Comparison of ENCODE assay signal across 13 cellular contexts in genomic region chr11:102280237-102280833, GRCh38. TPM values are rescaled to one million over a fixed set of nuclear protein-coding genes. Genes with fewer than 3 reads are reported as not detected.
DNase-seq lines count a peak whose midpoint lies in the region; ATAC-seq and TF ChIP-seq lines count a peak whose summit lies in the region.
"Had no signal": no experiment of that assay in that cellular context is flagged by ENCODE, and none has a peak within 500 bp of the region (broad histone marks: within the 10 kb centered on the region; RNA-seq: fewer than 3 reads in every experiment).

No MANE protein-coding gene starts in this region.

- no peak overlapping the region for H3K4me3 ChIP-seq in RWPE2 (ENCODE audit: severe bottlenecking)
- H3K4me3 ChIP-seq in smooth muscle cell: peak overlapping the region; percentile 21
- H3K4me3 ChIP-seq: thyroid gland had no signal

- intact Hi-C loops in activated naive CD4-positive, alpha-beta T cell treated with anti-CD3 and anti-CD28 coated beads for 36 hours (cut with micrococcal nuclease): loop anchor here (10.0 kb wide), 1 partner anchor 514 kb away; the partner anchor contains the start of gene MMP1
- intact Hi-C loops in activated CD8-positive, alpha-beta T cell treated with anti-CD3 and anti-CD28 coated beads for 36 hours (cut with micrococcal nuclease): no loop called here

- no peaks in the 10 kb centered on the region for H4K20me1 ChIP-seq in smooth muscle cell (ENCODE audit: low read depth)

- no peaks in the 10 kb centered on the region for H3K9me3 ChIP-seq in RWPE2 (ENCODE audit: severe bottlenecking)
- H3K9me3 ChIP-seq in smooth muscle cell (replicated peaks; ENCODE audit: low read depth): no peaks in the 10 kb centered on the region
- H3K9me3 ChIP-seq: thyroid gland had no signal

- H2AFZ ChIP-seq in smooth muscle cell (ENCODE audit: low read depth): no peak overlapping the region

- H3K9ac ChIP-seq in smooth muscle cell (ENCODE audit: low read depth): no peak overlapping the region

- H3K27me3 ChIP-seq in RWPE2 (ENCODE audit: insufficient read depth, poor library complexity, severe bottlenecking) (no peaks in the 10 kb centered on the region), smooth muscle cell (ENCODE audit: low read depth) (no peaks in the 10 kb centered on the region)
- H3K27me3 ChIP-seq: thyroid gland had no signal

- POLR2A ChIA-PET in activated CD8-positive, alpha-beta T cell treated with anti-CD3 and anti-CD28 coated beads for 36 hours (lab: Charles Lee): interaction anchor here (1.0 to 1.2 kb wide), 2 partner anchors 9 to 38 kb away, joined by 3 read pairs; no protein-coding TSS in a partner anchor

- no peak; the same call in 2 of the 3 replicates for ATAC-seq in RWPE2 (ENCODE audit: low read depth)
- peak; percentile 40 for ATAC-seq in left lobe of liver
- no peak for ATAC-seq in GM19455 (IDR thresholded peaks at IDR 0.05; ENCODE audit: unreplicated experiment)
- ATAC-seq in activated CD8-positive, alpha-beta T cell treated with anti-CD3 and anti-CD28 coated beads for 36 hours: no peak

- no peaks in the 10 kb centered on the region for H3K9me3 Mint-ChIP-seq in HFFc6
- H3K9me3 Mint-ChIP-seq in activated naive CD4-positive, alpha-beta T cell treated with anti-CD3 and anti-CD28 coated beads for 36 hours: no peaks in the 10 kb centered on the region
- no peaks in the 10 kb centered on the region for H3K9me3 Mint-ChIP-seq in activated CD8-positive, alpha-beta T cell treated with anti-CD3 and anti-CD28 coated beads for 36 hours
- H3K9me3 Mint-ChIP-seq: activated T-helper 2 cell treated with anti-CD3 and anti-CD28 coated beads, Interferon-gamma antibody, Interleukin-2, Interleukin-4, amounts not matched to agents 10 μg/mL and 5 μg/mL and 100 μg/mL, durations not matched to agents 14 hours and 24 hours and 36 hours had no signal

- H3K79me2 ChIP-seq in smooth muscle cell (ENCODE audit: low read depth): no peaks in the 10 kb centered on the region

- H3K27ac Mint-ChIP-seq in HFFc6: no peak overlapping the region
- H3K27ac Mint-ChIP-seq in activated naive CD4-positive, alpha-beta T cell treated with anti-CD3 and anti-CD28 coated beads for 36 hours: no peak overlapping the region
- H3K27ac Mint-ChIP-seq in activated CD8-positive, alpha-beta T cell treated with anti-CD3 and anti-CD28 coated beads for 36 hours: no peak overlapping the region
- H3K27ac Mint-ChIP-seq: activated T-helper 2 cell treated with anti-CD3 and anti-CD28 coated beads, Interferon-gamma antibody, Interleukin-2, Interleukin-4, amounts not matched to agents 10 μg/mL and 5 μg/mL and 100 μg/mL, durations not matched to agents 14 hours and 24 hours and 36 hours had no signal

- H3F3A ChIP-seq in smooth muscle cell (ENCODE audit: low read depth): no peaks in the 10 kb centered on the region

- H3K4me1 ChIP-seq in RWPE2 (ENCODE audit: insufficient read depth, poor library complexity, severe bottlenecking) (peaks cover 20% of the 10 kb centered on the region), smooth muscle cell (ENCODE audit: low read depth) (peaks cover 9% of the 10 kb centered on the region)
- H3K4me1 ChIP-seq: thyroid gland had no signal

- DNase-seq in HFFc6: no peak
- no peak for DNase-seq in RWPE2 (ENCODE audit: low spot score)
- DNase-seq in left lobe of liver (ENCODE audit: low spot score): no peak
- no peak for DNase-seq in smooth muscle cell (lab: John Stamatoyannopoulos, UW; ENCODE audit: unreplicated experiment)
- no peak for DNase-seq in NCI-H226
- no peak for DNase-seq in activated naive CD4-positive, alpha-beta T cell treated with anti-CD3 and anti-CD28 coated beads for 36 hours
- DNase-seq in activated CD8-positive, alpha-beta T cell treated with anti-CD3 and anti-CD28 coated beads for 36 hours: no peak
- DNase-seq: hypothalamus, midbrain, NCI-H2029, thyroid gland had no signal

- CTCF ChIA-PET in activated naive CD4-positive, alpha-beta T cell treated with anti-CD3 and anti-CD28 coated beads for 36 hours (lab: Charles Lee): interaction anchor here (0.6 to 2.0 kb wide), 6 partner anchors 8 to 333 kb away, joined by 3 to 11 read pairs (median 4); no protein-coding TSS in a partner anchor
- CTCF ChIA-PET in activated CD8-positive, alpha-beta T cell treated with anti-CD3 and anti-CD28 coated beads for 36 hours (lab: Charles Lee): interaction anchor here (0.9 to 3.2 kb wide), 8 partner anchors 9 to 333 kb away, joined by 3 to 23 read pairs (median 6); no protein-coding TSS in a partner anchor

- H3K36me3 ChIP-seq in RWPE2 (ENCODE audit: low read depth) (no peaks in the 10 kb centered on the region), smooth muscle cell (ENCODE audit: low read depth) (no peaks in the 10 kb centered on the region)
- H3K36me3 ChIP-seq: thyroid gland had no signal

- WGBS in smooth muscle cell (ENCODE audit: low lambda C conversion rate): 65% methylated on average over 4 of the region's 4 CpGs

- H3K4me3 Mint-ChIP-seq in HFFc6: peak overlapping the region; percentile 72; the same call in 1 of the 2 replicates
- H3K4me3 Mint-ChIP-seq in activated naive CD4-positive, alpha-beta T cell treated with anti-CD3 and anti-CD28 coated beads for 36 hours: no peak overlapping the region
- H3K4me3 Mint-ChIP-seq in activated CD8-positive, alpha-beta T cell treated with anti-CD3 and anti-CD28 coated beads for 36 hours: no peak overlapping the region

- H3K36me3 Mint-ChIP-seq in HFFc6 (ENCODE audit: low read depth): no peaks in the 10 kb centered on the region
- no peaks in the 10 kb centered on the region for H3K36me3 Mint-ChIP-seq in activated naive CD4-positive, alpha-beta T cell treated with anti-CD3 and anti-CD28 coated beads for 36 hours (ENCODE audit: low read depth)
- no peaks in the 10 kb centered on the region for H3K36me3 Mint-ChIP-seq in activated CD8-positive, alpha-beta T cell treated with anti-CD3 and anti-CD28 coated beads for 36 hours (ENCODE audit: low read depth)

- H3K4me2 ChIP-seq in smooth muscle cell: no peak overlapping the region

- TF ChIP-seq CTCF in HFFc6 (IDR thresholded peaks at IDR 0.05): no peak
- no peak for TF ChIP-seq CTCF in RWPE2 (IDR thresholded peaks at IDR 0.05; ENCODE audit: poor library complexity, severe bottlenecking)
- TF ChIP-seq CTCF in smooth muscle cell (IDR thresholded peaks at IDR 0.05; ENCODE audit: borderline replicate concordance, insufficient read depth, poor library complexity, severe bottlenecking): no peak
- TF ChIP-seq CTCF in activated CD8-positive, alpha-beta T cell treated with anti-CD3 and anti-CD28 coated beads for 36 hours (IDR thresholded peaks at IDR 0.05): no peak

- H3K27ac ChIP-seq in RWPE2 (ENCODE audit: poor library complexity, severe bottlenecking): peak overlapping the region; percentile 38
- no peak overlapping the region for H3K27ac ChIP-seq in smooth muscle cell (ENCODE audit: low read depth)
- H3K27ac ChIP-seq: thyroid gland had no signal

- no peaks in the 10 kb centered on the region for H3K27me3 Mint-ChIP-seq in HFFc6 (ENCODE audit: insufficient read depth)
- H3K27me3 Mint-ChIP-seq in activated naive CD4-positive, alpha-beta T cell treated with anti-CD3 and anti-CD28 coated beads for 36 hours (ENCODE audit: low read depth): peaks cover 6% of the 10 kb centered on the region
- peaks cover 6% of the 10 kb centered on the region for H3K27me3 Mint-ChIP-seq in activated CD8-positive, alpha-beta T cell treated with anti-CD3 and anti-CD28 coated beads for 36 hours

- H3K4me1 Mint-ChIP-seq in HFFc6 (ENCODE audit: low read depth): peaks cover 46% of the 10 kb centered on the region
- peaks cover 7% of the 10 kb centered on the region for H3K4me1 Mint-ChIP-seq in activated naive CD4-positive, alpha-beta T cell treated with anti-CD3 and anti-CD28 coated beads for 36 hours (ENCODE audit: low read depth)
- H3K4me1 Mint-ChIP-seq in activated CD8-positive, alpha-beta T cell treated with anti-CD3 and anti-CD28 coated beads for 36 hours (ENCODE audit: low read depth): peaks cover 13% of the 10 kb centered on the region

RNA-seq across cellular contexts. Expression of gene BIRC3, which starts 36.9 kb away (rescaled TPM):
- total RNA-seq in HFFc6 (2021; fragmentation: NEBNext Ultra II Directional; extraction: Animal tissue kit (Norgen Biotek cat#: 25700)): under 1 TPM; 0.35 to 0.66 (median 0.42) TPM
- total RNA-seq in left lobe of liver (2.1 TPM), smooth muscle cell (1.6 and 1.7 TPM in 2 replicates)
- 0.74 and 0.94 TPM in 2 replicates for polyA plus RNA-seq in smooth muscle cell
- 100 to 1,000 TPM; 100 to 105 TPM for total RNA-seq in activated naive CD4-positive, alpha-beta T cell treated with anti-CD3 and anti-CD28 coated beads for 36 hours
- total RNA-seq in activated CD8-positive, alpha-beta T cell treated with anti-CD3 and anti-CD28 coated beads for 36 hours: 100 to 1,000 TPM; 102 to 108 TPM

Comparison
In these comparisons a context has a peak if more than half of its experiments do, and no peak if none do; other contexts are left out.
1. RNA of gene BIRC3, which starts 36.9 kb away (total RNA-seq): 102 to 108 TPM in activated CD8-positive, alpha-beta T cell treated with anti-CD3 and anti-CD28 coated beads for 36 hours and 100 to 105 TPM in activated naive CD4-positive, alpha-beta T cell treated with anti-CD3 and anti-CD28 coated beads for 36 hours; 2.1 TPM in left lobe of liver (single experiment), 1.6 to 1.7 TPM in smooth muscle cell and 0.35 to 0.66 TPM in HFFc6; every median in the first group is over 10 times any median in the second.